In genomic region chr1:58502519-58502918, GRCh38 we compare ENCODE assay signal across 23 cellular contexts.
"Had no signal": no experiment of that assay in that cellular context is flagged by ENCODE, and none has a peak within 500 bp of the region (broad histone marks: within the 10 kb centered on the region; RNA-seq: fewer than 3 reads in every experiment).

No MANE protein-coding gene starts in this region.

- H3K27me3 Mint-ChIP-seq: naive thymus-derived CD8-positive, alpha-beta T cell; type B pancreatic cell had no signal

- ATAC-seq: naive thymus-derived CD8-positive, alpha-beta T cell; pancreas; right cardiac atrium; sciatic nerve; stimulated activated effector memory CD8-positive, alpha-beta T cell treated with anti-CD3 and anti-CD28 coated beads, Interleukin-12 subunit alpha, Interleukin-12 subunit beta, amount 100 ng/mL, for 72 hours had no signal

- DNase-seq: islet precursor cell; left ventricle myocardium inferior; midbrain; naive thymus-derived CD8-positive, alpha-beta T cell; nucleus accumbens; pancreas; posterior cingulate gyrus; retina; right cardiac atrium; stimulated activated CD4-positive, alpha-beta T cell treated with anti-CD3 and anti-CD28 coated beads, Interleukin-4, amount 100 ng/mL, for 24 hours; stimulated activated naive CD4-positive, alpha-beta T cell treated with Interleukin-2 at 50 U/mL for 16 hours; substantia nigra; uterus had no signal

- H3K27me3 ChIP-seq: hepatocyte, pancreas, tibial nerve, uterus had no signal

- H3K27ac Mint-ChIP-seq: nephron; stimulated activated effector memory CD8-positive, alpha-beta T cell treated with anti-CD3 and anti-CD28 coated beads, Interleukin-12 subunit alpha, Interleukin-12 subunit beta, amount 100 ng/mL, for 72 hours; type B pancreatic cell had no signal

- H3K9me3 Mint-ChIP-seq: naive thymus-derived CD8-positive, alpha-beta T cell; nephron; neural crest cell; stimulated activated effector memory CD8-positive, alpha-beta T cell treated with anti-CD3 and anti-CD28 coated beads, Interleukin-12 subunit alpha, Interleukin-12 subunit beta, amount 100 ng/mL, for 72 hours; type B pancreatic cell had no signal

- H3K27ac ChIP-seq: hepatocyte, left ventricle myocardium inferior, pancreas, prostate gland, skin epidermis, tibial nerve, uterus had no signal

- H3K4me3 Mint-ChIP-seq: naive thymus-derived CD8-positive, alpha-beta T cell; nephron; neural crest cell; stimulated activated effector memory CD8-positive, alpha-beta T cell treated with anti-CD3 and anti-CD28 coated beads, Interleukin-12 subunit alpha, Interleukin-12 subunit beta, amount 100 ng/mL, for 72 hours; type B pancreatic cell had no signal

- H3K4me1 Mint-ChIP-seq: nephron, neural crest cell had no signal

- H3K4me3 ChIP-seq: hepatocyte, left ventricle myocardium inferior, lung, pancreas, prostate gland, skin epidermis, tibial nerve, uterus had no signal
